2 cellular contexts compared by ENCODE assay signal in genomic region chr15:101266787-101267186, GRCh38.
TF ChIP-seq lines count a peak whose summit lies in the region.

No MANE protein-coding gene starts in this region.

TF ChIP-seq in A549, 52 proteins besides CTCF, POLR2A, EP300 and RAD21 (continued from another document):
- no peak for TF ChIP-seq ELK1 (IDR thresholded peaks at IDR 0.05; ENCODE audit: low read depth, low read length)
- TF ChIP-seq RARB (CRISPR knock-in tag; IDR thresholded peaks at IDR 0.05): no peak
- TF ChIP-seq RCOR1 (IDR thresholded peaks at IDR 0.05; ENCODE audit: low read depth, low read length): no peak
- no peak for TF ChIP-seq ZFP36 (IDR thresholded peaks at IDR 0.05; ENCODE audit: borderline replicate concordance, partially characterized antibody)
- TF ChIP-seq PBX3 (IDR thresholded peaks at IDR 0.05): no peak
- TF ChIP-seq FOSL2 (IDR thresholded peaks at IDR 0.05): no peak
- TF ChIP-seq FOSL2 (CRISPR knock-in tag; IDR thresholded peaks at IDR 0.05): no peak
- TF ChIP-seq ATOH8 (CRISPR knock-in tag; IDR thresholded peaks at IDR 0.05; ENCODE audit: low read depth): no peak
- TF ChIP-seq HOXB5 (CRISPR knock-in tag; IDR thresholded peaks at IDR 0.05): no peak
- TF ChIP-seq CBX2 (IDR thresholded peaks at IDR 0.05; ENCODE audit: borderline replicate concordance, low read depth): no peak
- no peak for TF ChIP-seq EHF (CRISPR knock-in tag; IDR thresholded peaks at IDR 0.05)
- no peak for TF ChIP-seq ZNF302 (CRISPR knock-in tag; IDR thresholded peaks at IDR 0.05)
- TF ChIP-seq E2F6 (IDR thresholded peaks at IDR 0.05; ENCODE audit: borderline replicate concordance, low read depth): no peak
- no peak for TF ChIP-seq HEYL (CRISPR knock-in tag; IDR thresholded peaks at IDR 0.05)
- TF ChIP-seq NFE2L2 (conservative IDR thresholded peaks at IDR 0.05; ENCODE audit: low read length): no peak
- TF ChIP-seq TFCP2L1 (CRISPR knock-in tag; IDR thresholded peaks at IDR 0.05): no peak
- no peak for TF ChIP-seq MAFK (IDR thresholded peaks at IDR 0.05; ENCODE audit: partially characterized antibody)
- TF ChIP-seq HOXB13 (CRISPR knock-in tag; IDR thresholded peaks at IDR 0.05; ENCODE audit: low read depth): no peak

TF ChIP-seq in WTC11, 78 proteins besides CTCF, POLR2A, EP300 and RAD21 (continued from another document):
- TF ChIP-seq ZNF425 (CRISPR knock-in tag; conservative IDR thresholded peaks at IDR 0.05) (no peak), ZBTB43 (CRISPR knock-in tag; IDR thresholded peaks at IDR 0.05) (no peak), PRDM15 (CRISPR knock-in tag; IDR thresholded peaks at IDR 0.05) (no peak), TP53 (CRISPR knock-in tag; IDR thresholded peaks at IDR 0.05) (no peak), ZNF138 (CRISPR knock-in tag; conservative IDR thresholded peaks at IDR 0.05) (no peak), PREB (CRISPR knock-in tag; IDR thresholded peaks at IDR 0.05; ENCODE audit: borderline replicate concordance) (no peak), SP1 (CRISPR knock-in tag; conservative IDR thresholded peaks at IDR 0.05) (no peak), ELF4 (CRISPR knock-in tag; IDR thresholded peaks at IDR 0.05; ENCODE audit: low read depth) (no peak), MXD4 (CRISPR knock-in tag; IDR thresholded peaks at IDR 0.05; ENCODE audit: borderline replicate concordance) (no peak), HMGXB4 (CRISPR knock-in tag; IDR thresholded peaks at IDR 0.05) (no peak), NR1H2 (CRISPR knock-in tag; IDR thresholded peaks at IDR 0.05) (no peak), FOXP4 (CRISPR knock-in tag; IDR thresholded peaks at IDR 0.05) (no peak), USF2 (CRISPR knock-in tag; IDR thresholded peaks at IDR 0.05) (no peak), ARID4B (CRISPR knock-in tag; IDR thresholded peaks at IDR 0.05; ENCODE audit: borderline replicate concordance) (no peak), ZNF263 (CRISPR knock-in tag; IDR thresholded peaks at IDR 0.05; ENCODE audit: low read depth) (no peak)
